Comparison of ENCODE assay signal across 10 cellular contexts in the genomic region with DNA sequence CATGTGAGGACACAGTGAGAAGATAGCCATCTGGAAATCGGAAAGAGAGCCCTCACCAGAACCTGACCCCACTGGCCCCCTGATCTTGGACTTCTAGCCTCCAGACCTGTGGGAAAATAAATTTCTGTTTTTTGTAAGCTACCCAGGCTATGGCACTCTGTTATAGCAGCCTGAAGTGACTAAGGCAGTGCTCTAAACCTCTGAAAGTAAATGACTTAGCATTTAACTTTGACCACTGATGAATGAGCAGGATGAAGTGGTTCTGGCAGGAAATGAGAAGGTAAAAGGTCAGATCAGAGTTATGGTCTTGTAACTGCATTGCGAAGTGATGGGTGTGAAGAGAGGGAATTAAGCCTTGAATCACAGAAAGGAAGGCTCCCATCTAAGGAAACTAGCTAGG. TPM values are rescaled to one million over a fixed set of nuclear protein-coding genes. Genes with fewer than 3 reads are reported as not detected.
DNase-seq lines count a peak whose midpoint lies in the region; ATAC-seq, FAIRE-seq and TF ChIP-seq lines count a peak whose summit lies in the region.
"Had no signal": no experiment of that assay in that cellular context is flagged by ENCODE, and none has a peak within 500 bp of the region (broad histone marks: within the 10 kb centered on the region; RNA-seq: fewer than 3 reads in every experiment).

No MANE protein-coding gene starts in this region.

- H3K9me3 Mint-ChIP-seq in neural progenitor cell = no peaks in the 10 kb centered on the region
- H3K9me3 Mint-ChIP-seq: activated T-cell treated with anti-CD3 and anti-CD28 coated beads, Interleukin-2, amount 50 U/mL, for 4 hours; naive B cell had no signal

- H3K27me3 Mint-ChIP-seq in neural progenitor cell (ENCODE audit: insufficient read depth, low read depth) = no peaks in the 10 kb centered on the region

- H3K36me3 ChIP-seq in neural progenitor cell (no peaks in the 10 kb centered on the region), kidney (ENCODE audit: control insufficient read depth in 1 of 2, insufficient read depth in 2 of 2, low read length in 2 of 2) (peaks cover 0 to 5% of the 10 kb centered on the region in 2 donors)

- ATAC-seq in GM18858 (IDR thresholded peaks at IDR 0.05; ENCODE audit: unreplicated experiment) (peak; percentile 41), HG02884 (IDR thresholded peaks at IDR 0.05; ENCODE audit: unreplicated experiment) (peak; percentile 41), HG03439 (IDR thresholded peaks at IDR 0.05; ENCODE audit: unreplicated experiment) (no peak)

- H3K4me3 ChIP-seq in neural progenitor cell (no peak overlapping the region), kidney (ENCODE audit: low read length in 2 of 2) (no peak overlapping the region)

- DNase-seq in SKM-1 treated with dmso at 0.1 percent for 144 hours (lab: John Stamatoyannopoulos, UW; ENCODE audit: unreplicated experiment) (peak; percentile 38), non-pigmented ciliary epithelial cell (ENCODE audit: low read depth) (peak; percentile 43), NCI-H1694 treated with DMSO at 0.1 percent for 48 hours (lab: John Stamatoyannopoulos, UW) (no peak), neural progenitor cell (ENCODE audit: low spot score) (no peak), kidney (no peak)
- DNase-seq: activated T-cell treated with anti-CD3 and anti-CD28 coated beads, Interleukin-2, amount 50 U/mL, for 4 hours; naive B cell had no signal

- no peaks in the 10 kb centered on the region for H3K4me1 Mint-ChIP-seq in neural progenitor cell

- intact Hi-C loops in kidney (cut with DNase I) = no loop called here

- H3K4me1 ChIP-seq in neural progenitor cell (no peaks in the 10 kb centered on the region), kidney (ENCODE audit: control insufficient read depth in 1 of 2, insufficient read depth in 1 of 2, low read depth in 1 of 2, low read length in 2 of 2) (peaks cover 4 to 5% of the 10 kb centered on the region in 2 donors)

- H3K4me2 ChIP-seq in neural progenitor cell = no peak overlapping the region

- H2AFZ ChIP-seq in neural progenitor cell (replicated peaks) = no peak overlapping the region

- H4K20me1 ChIP-seq in neural progenitor cell (ENCODE audit: low read depth) = no peaks in the 10 kb centered on the region

- H3K9ac ChIP-seq in neural progenitor cell (no peak overlapping the region), kidney (ENCODE audit: low read length in 2 of 2) (no peak overlapping the region)

- no peaks in the 10 kb centered on the region for H3K9me3 ChIP-seq in neural progenitor cell (ENCODE audit: low read depth)
- H3K9me3 ChIP-seq in kidney (ENCODE audit: control insufficient read depth in 1 of 2, low read length in 2 of 2) = no peaks in the 10 kb centered on the region

- no peak overlapping the region for H3K27ac Mint-ChIP-seq in neural progenitor cell

- no peak for TF ChIP-seq CTCF in neural progenitor cell (IDR thresholded peaks at IDR 0.05)
- TF ChIP-seq CTCF in kidney (IDR thresholded peaks at IDR 0.05; ENCODE audit: borderline replicate concordance, extremely low read depth, insufficient read depth) = no peak

- H3K4me3 Mint-ChIP-seq in neural progenitor cell = no peak overlapping the region
- H3K4me3 Mint-ChIP-seq: activated T-cell treated with anti-CD3 and anti-CD28 coated beads, Interleukin-2, amount 50 U/mL, for 4 hours; naive B cell had no signal

- no peaks in the 10 kb centered on the region for H3F3A ChIP-seq in neural progenitor cell (ENCODE audit: low read depth)

- H3K36me3 Mint-ChIP-seq in neural progenitor cell = no peaks in the 10 kb centered on the region
- H3K36me3 Mint-ChIP-seq: naive B cell had no signal

- H3K27me3 ChIP-seq in neural progenitor cell = no peaks in the 10 kb centered on the region

- no peak for FAIRE-seq in kidney (lab: Jason Lieb, UNC)

- no peaks in the 10 kb centered on the region for H3K79me2 ChIP-seq in neural progenitor cell (ENCODE audit: low read depth)

- H3K27ac ChIP-seq in neural progenitor cell = no peak overlapping the region
- peak overlapping the region in 1 of 2 donors; percentile 28 for H3K27ac ChIP-seq in kidney (ENCODE audit: low read depth in 2 of 2, low read length in 2 of 2)

RNA-seq across cellular contexts. Expression of a gene that starts 17.0 kb away (rescaled TPM):
- total RNA-seq in neural progenitor cell (ENCODE audit: low replicate concordance) = 0.99 TPM in 1 of 2 replicates, not detected in the other
- 11.4 TPM for total RNA-seq in kidney
- polyA plus RNA-seq in kidney (ENCODE audit: insufficient read depth, low read depth, low replicate concordance) = 25.3 TPM

Comparison
In these comparisons a context has a peak if more than half of its experiments do, and no peak if none do; other contexts are left out.
1. DNase-seq: peak in SKM-1 treated with dmso at 0.1 percent for 144 hours (single experiment) and non-pigmented ciliary epithelial cell (single experiment); none in NCI-H1694 treated with DMSO at 0.1 percent for 48 hours (single experiment), neural progenitor cell (single experiment) and kidney (single experiment).